14 cellular contexts compared by ENCODE assay signal in the genomic region with DNA sequence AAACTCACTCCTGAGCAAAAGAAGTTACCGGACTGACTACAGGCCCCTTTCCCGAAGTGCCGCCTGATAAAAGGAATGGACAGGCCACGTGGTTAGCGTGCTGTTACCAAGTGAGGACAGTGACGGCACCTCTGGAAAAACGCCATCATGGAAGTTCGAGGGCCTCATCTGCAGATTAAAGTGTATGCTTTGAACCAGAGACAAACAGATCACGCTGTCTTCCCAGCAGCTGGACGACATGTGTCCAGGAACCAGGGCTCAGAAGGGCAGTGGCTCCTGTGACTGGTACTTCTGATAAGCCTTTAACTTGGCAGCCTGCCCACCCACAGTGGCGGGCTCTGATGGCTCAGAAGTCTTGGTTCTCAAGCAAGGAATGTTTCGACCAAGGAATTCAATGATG. TPM values are rescaled to one million over a fixed set of nuclear protein-coding genes. Genes with fewer than 3 reads are reported as not detected.
DNase-seq lines count a peak whose midpoint lies in the region; ATAC-seq, FAIRE-seq and TF ChIP-seq lines count a peak whose summit lies in the region.
"Had no signal": no experiment of that assay in that cellular context is flagged by ENCODE, and none has a peak within 500 bp of the region (broad histone marks: within the 10 kb centered on the region; RNA-seq: fewer than 3 reads in every experiment).

No MANE protein-coding gene starts in this region.

- no peaks in the 10 kb centered on the region for H3K9me3 ChIP-seq in body of pancreas
- peaks cover 0 to 4% (median 0%) of the 10 kb centered on the region in 4 donors for H3K9me3 ChIP-seq in tibial nerve
- H3K9me3 ChIP-seq: uterus had no signal

- H3K36me3 ChIP-seq in body of pancreas (replicated peaks in 1 of 2; ENCODE audit: insufficient read depth in 1 of 2, low read depth in 2 of 2) (no peaks in the 10 kb centered on the region), tibial nerve (no peaks in the 10 kb centered on the region)
- H3K36me3 ChIP-seq: uterus had no signal

- 37 to 38% methylated on average over 9 to 12 of the region's 12 CpGs for WGBS in body of pancreas, 2 donors
- WGBS in tibial nerve, 2 donors: 80 to 87% methylated on average over 12 of the region's 12 CpGs

- TF ChIP-seq CTCF in body of pancreas (IDR thresholded peaks at IDR 0.05) (no peak), progenitor cell of endocrine pancreas (IDR thresholded peaks at IDR 0.05; ENCODE audit: unreplicated experiment) (no peak), tibial nerve (IDR thresholded peaks at IDR 0.05) (no peak)

- no peak for TF ChIP-seq EP300 in tibial nerve (IDR thresholded peaks at IDR 0.05)

- intact Hi-C loops in body of pancreas (cut with DNase I): no loop called here

- H3K27me3 ChIP-seq in body of pancreas: no peaks in the 10 kb centered on the region
- H3K27me3 ChIP-seq in tibial nerve: no peaks in the 10 kb centered on the region
- H3K27me3 ChIP-seq: uterus had no signal

- TF ChIP-seq POLR2A in body of pancreas (IDR thresholded peaks at IDR 0.05): no peak
- no peak for TF ChIP-seq POLR2A in tibial nerve (IDR thresholded peaks at IDR 0.05)
- no peak for TF ChIP-seq POLR2A in GM12892 (IDR thresholded peaks at IDR 0.05; ENCODE audit: low read depth, low read length)

- peaks cover 3% of the 10 kb centered on the region for H3K9me3 Mint-ChIP-seq in progenitor cell of endocrine pancreas (ENCODE audit: low read depth)

- peak; percentile 8 for DNase-seq in D341Med (ENCODE audit: low spot score)
- peak; percentile 80 to 88 for DNase-seq in NCI-H524 (lab: John Stamatoyannopoulos, UW)
- peak; percentile 56 to 80 (median 68) for DNase-seq in body of pancreas
- DNase-seq in progenitor cell of endocrine pancreas (ENCODE audit: low spot score, unreplicated experiment): no peak
- no peak for DNase-seq in GDM1 (lab: John Stamatoyannopoulos, UW)
- no peak for DNase-seq in tibial nerve (ENCODE audit: low spot score in 2 of 2)
- DNase-seq in GM12892 (ENCODE audit: insufficient read length): no peak
- DNase-seq: activated CD4-positive, alpha-beta memory T cell treated with anti-CD3 and anti-CD28 coated beads for 36 hours; HFFc6; IMR-90; stimulated activated naive CD4-positive, alpha-beta T cell; T-helper 9 cell; uterus had no signal

- no peak overlapping the region for H3K4me3 Mint-ChIP-seq in progenitor cell of endocrine pancreas (ENCODE audit: low read depth)
- H3K4me3 Mint-ChIP-seq: activated CD4-positive, alpha-beta memory T cell treated with anti-CD3 and anti-CD28 coated beads for 36 hours; HFFc6 had no signal

- H3K4me3 ChIP-seq in body of pancreas (no peak overlapping the region), tibial nerve (no peak overlapping the region)
- H3K4me3 ChIP-seq: uterus had no signal

- no peaks in the 10 kb centered on the region for H3K4me1 Mint-ChIP-seq in progenitor cell of endocrine pancreas (ENCODE audit: low read depth)

- FAIRE-seq in GM12892 (lab: Jason Lieb, UNC): no peak

- peak overlapping the region; percentile 81 for H3K27ac Mint-ChIP-seq in progenitor cell of endocrine pancreas
- H3K27ac Mint-ChIP-seq: activated CD4-positive, alpha-beta memory T cell treated with anti-CD3 and anti-CD28 coated beads for 36 hours; HFFc6 had no signal

- ATAC-seq in body of pancreas: peak; percentile 52
- ATAC-seq in HG03139 (IDR thresholded peaks at IDR 0.05; ENCODE audit: unreplicated experiment): no peak

- H3K36me3 Mint-ChIP-seq in progenitor cell of endocrine pancreas (ENCODE audit: insufficient read depth): peaks cover 8% of the 10 kb centered on the region
- H3K36me3 Mint-ChIP-seq: activated CD4-positive, alpha-beta memory T cell treated with anti-CD3 and anti-CD28 coated beads for 36 hours had no signal

- H3K27me3 Mint-ChIP-seq in progenitor cell of endocrine pancreas: peaks cover 3% of the 10 kb centered on the region
- H3K27me3 Mint-ChIP-seq: activated CD4-positive, alpha-beta memory T cell treated with anti-CD3 and anti-CD28 coated beads for 36 hours had no signal

- H3K27ac ChIP-seq in body of pancreas (no peak overlapping the region), tibial nerve (no peak overlapping the region)
- H3K27ac ChIP-seq: uterus had no signal

- H3K4me1 ChIP-seq in body of pancreas (peaks cover 10% of the 10 kb centered on the region), tibial nerve (no peaks in the 10 kb centered on the region)
- H3K4me1 ChIP-seq: uterus had no signal

RNA-seq across cellular contexts. Expression of gene BRD3OS, which starts 14.5 kb away (rescaled TPM):
- total RNA-seq in body of pancreas (1 to 10 TPM; 7.3 to 9.6 TPM), progenitor cell of endocrine pancreas (21.8 and 28.0 TPM in 2 replicates), tibial nerve (10 to 100 TPM in 3 of 4 donors, 1 to 10 TPM in 1; 9.2 to 28.2 (median 13.7) TPM)
- polyA plus RNA-seq in GM12892 (2012; ENCODE audit: missing spikeins): 5.7 TPM

RNA-seq across cellular contexts. Expression of gene VAV2, which starts 18.6 kb away (rescaled TPM):
- total RNA-seq in body of pancreas: 10 to 100 TPM; 31.6 to 32.3 TPM
- total RNA-seq in progenitor cell of endocrine pancreas: 80.6 and 82.8 TPM in 2 replicates
- 10 to 100 TPM; 10.3 to 20.1 (median 13.1) TPM for total RNA-seq in tibial nerve
- polyA plus RNA-seq in GM12892 (2012; ENCODE audit: missing spikeins): 22.2 TPM

RNA-seq across cellular contexts. Expression of gene BRD3, which starts 57.1 kb away (rescaled TPM):
- 10 to 100 TPM; 12.2 to 27.4 TPM for total RNA-seq in body of pancreas
- 96.0 and 98.1 TPM in 2 replicates for total RNA-seq in progenitor cell of endocrine pancreas
- total RNA-seq in tibial nerve: 10 to 100 TPM; 61.6 to 70.8 (median 65.3) TPM
- polyA plus RNA-seq in GM12892 (2012; ENCODE audit: missing spikeins): 5.2 TPM

Comparison
In these comparisons a context has a peak if more than half of its experiments do, and no peak if none do; other contexts are left out.
1. DNase-seq: peak in D341Med (single experiment), NCI-H524 (2 of 2) and body of pancreas (4 of 4); none in progenitor cell of endocrine pancreas (single experiment), GDM1 (single experiment), tibial nerve (0 of 2) and GM12892 (single experiment).